ENCODE assay signal across 16 cellular contexts in genomic region chr16:1642753-1643152, GRCh38.
"Had no signal": no experiment of that assay in that cellular context is flagged by ENCODE, and none has a peak within 500 bp of the region (broad histone marks: within the 10 kb centered on the region; RNA-seq: fewer than 3 reads in every experiment).

No MANE protein-coding gene starts in this region.

- H2AFZ ChIP-seq: neural progenitor cell had no signal

- H3K4me3 ChIP-seq: esophagus muscularis mucosa, lower lobe of right lung, neural progenitor cell, tibial nerve had no signal

- H3K4me1 ChIP-seq: tibial nerve had no signal

- H3K9me3 ChIP-seq: esophagus muscularis mucosa, lower lobe of right lung, SK-N-SH, tibial nerve had no signal

- H3K4me2 ChIP-seq: neural progenitor cell, SK-N-SH had no signal

- ATAC-seq: activated CD4-positive, CD25-positive, alpha-beta regulatory T cell treated with anti-CD3 and anti-CD28 coated beads, Interleukin-2, amount 50 U/mL, for 24 hours; activated CD8-positive, alpha-beta memory T cell treated with anti-CD3 and anti-CD28 coated beads, Interleukin-2, amount 10 ng/mL, durations not matched to agents 7 days and 5 days; activated CD8-positive, alpha-beta T cell treated with anti-CD3 and anti-CD28 coated beads for 36 hours; left colon; lower lobe of right lung had no signal

- H3K36me3 ChIP-seq: neural progenitor cell had no signal

- H3K27me3 ChIP-seq: esophagus muscularis mucosa, neural progenitor cell, tibial nerve had no signal

- DNase-seq: activated CD4-positive, alpha-beta T cell treated with anti-CD3 and anti-CD28 coated beads, Interleukin-2, amount 10 ng/mL, durations not matched to agents 7 days and 5 days; activated CD8-positive, alpha-beta memory T cell treated with anti-CD3 and anti-CD28 coated beads, Interleukin-2, amount 10 ng/mL, durations not matched to agents 7 days and 5 days; activated CD8-positive, alpha-beta T cell treated with anti-CD3 and anti-CD28 coated beads for 36 hours; activated gamma-delta T cell; activated T-cell treated with anti-CD3 and anti-CD28 coated beads for 4 hours; effector CD8-positive, alpha-beta T cell; left colon; lower lobe of right lung; naive B cell; SK-N-SH; stimulated activated CD4-positive, alpha-beta T cell treated with anti-CD3 and anti-CD28 coated beads, Interleukin-4, amount 100 ng/mL, for 24 hours had no signal

- H3K27ac ChIP-seq: esophagus muscularis mucosa, lower lobe of right lung, neural progenitor cell, tibial nerve, VCaP had no signal
